In genomic region chr4:151408630-151409469, GRCh38 we compare ENCODE assay signal across 8 cellular contexts. TPM values are rescaled to one million over a fixed set of nuclear protein-coding genes. Genes with fewer than 3 reads are reported as not detected.
DNase-seq lines count a peak whose midpoint lies in the region; ATAC-seq and TF ChIP-seq lines count a peak whose summit lies in the region.

Gene FHIP1A, plus strand, starts transcription at chr4:151409176. Its CDS starts 157,084 bp downstream, at chr4:151566260.

- WGBS in trophoblast cell (ENCODE audit: extremely low coverage, insufficient coverage, insufficient read length) = no CpG with 5 or more reads among the region's 84 CpGs

- H3K79me2 ChIP-seq in trophoblast cell (ENCODE audit: control insufficient read depth, insufficient read depth, low read length, poor library complexity) = peaks cover 1% of the 10 kb centered on the region

- peaks cover 5% of the 10 kb centered on the region for H3K79me1 ChIP-seq in trophoblast cell (ENCODE audit: low read length)

- H2BK5ac ChIP-seq in trophoblast cell (ENCODE audit: low read depth, low read length, poor library complexity) = no peak within 1 kb of the TSS

- H3K4me2 ChIP-seq in trophoblast cell (ENCODE audit: low read length) = peak within 1 kb of the TSS; percentile 95

- peak within 1 kb of the TSS; percentile 64 for H2BK120ac ChIP-seq in trophoblast cell (ENCODE audit: insufficient read depth, low read length, poor library complexity)

- H3K4me3 ChIP-seq in HUES48 (ENCODE audit: low read depth, low read length) = peak within 1 kb of the TSS; percentile 95
- peak within 1 kb of the TSS; percentile 76 for H3K4me3 ChIP-seq in trophoblast cell (ENCODE audit: low read depth, low read length)
- H3K4me3 ChIP-seq in upper lobe of right lung = peak within 1 kb of the TSS; percentile 64

- peaks cover 17% of the 10 kb centered on the region for H3K4me1 ChIP-seq in HUES48 (ENCODE audit: control insufficient read depth, insufficient read depth, low read length)
- H3K4me1 ChIP-seq in trophoblast cell (ENCODE audit: control insufficient read depth in 1 of 2, insufficient read depth in 2 of 2, low read length in 2 of 2) = peaks cover 6 to 12% of the 10 kb centered on the region in 2 experiments
- H3K4me1 ChIP-seq in upper lobe of right lung = peaks cover 19% of the 10 kb centered on the region

- ATAC-seq in GM21447 (IDR thresholded peaks at IDR 0.05; ENCODE audit: unreplicated experiment) (peak; percentile 76), Right ventricle myocardium inferior (peak; percentile 81), upper lobe of right lung (peak; percentile 92)

- TF ChIP-seq CTCF in upper lobe of right lung (IDR thresholded peaks at IDR 0.05) = no peak

- DNase-seq in DMS53 (lab: John Stamatoyannopoulos, UW) (peak; percentile 93), SHP77 treated with DMSO at 0.1 percent for 48 hours (lab: John Stamatoyannopoulos, UW) (peak; percentile 31), Right ventricle myocardium inferior (ENCODE audit: missing footprints) (peak; percentile 81), trophoblast cell (peak; percentile 96), upper lobe of right lung (peak; percentile 94)
- peak; percentile 88 for DNase-seq in activated naive CD4-positive, alpha-beta T cell treated with anti-CD3 and anti-CD28 coated beads, Interleukin-2, amount 50 U/mL, for 16 hours

- peak within 1 kb of the TSS; percentile 74 for H2AFZ ChIP-seq in trophoblast cell (ENCODE audit: insufficient read depth, low read length, poor library complexity)

- H3K18ac ChIP-seq in trophoblast cell (ENCODE audit: low read length) = peak within 1 kb of the TSS; percentile 85

- H3K9me3 ChIP-seq in HUES48 (ENCODE audit: control insufficient read depth, insufficient read depth, low read length) = no peaks in the 10 kb centered on the region
- H3K9me3 ChIP-seq in trophoblast cell (ENCODE audit: insufficient read depth, low read depth, low read length) = no peaks in the 10 kb centered on the region
- H3K9me3 ChIP-seq in upper lobe of right lung = no peaks in the 10 kb centered on the region

- H3K27me3 ChIP-seq in HUES48 (ENCODE audit: control insufficient read depth, insufficient read depth, low read length) (no peaks in the 10 kb centered on the region), trophoblast cell (ENCODE audit: insufficient read depth, low read length) (no peaks in the 10 kb centered on the region), upper lobe of right lung (no peaks in the 10 kb centered on the region)

- H3K27ac ChIP-seq in HUES48 (ENCODE audit: low read depth, low read length) (peak within 1 kb of the TSS; percentile 92), trophoblast cell (ENCODE audit: low read depth, low read length) (peak within 1 kb of the TSS; percentile 28), upper lobe of right lung (peak within 1 kb of the TSS; percentile 79)

- intact Hi-C loops in Right ventricle myocardium inferior (cut with DNase I) (loop anchor here (5.0 kb wide), 1 partner anchor 123 kb away; no protein-coding TSS in a partner anchor), upper lobe of right lung (cut with DNase I) (no loop called here)

- H3K4ac ChIP-seq in trophoblast cell (ENCODE audit: low read depth, low read length) = no peak within 1 kb of the TSS

- H3K36me3 ChIP-seq in HUES48 (ENCODE audit: control insufficient read depth, insufficient read depth, low read length) (no peaks in the 10 kb centered on the region), trophoblast cell (ENCODE audit: control insufficient read depth in 1 of 2, insufficient read depth in 2 of 2, low read length in 2 of 2) (no peaks in the 10 kb centered on the region), upper lobe of right lung (no peaks in the 10 kb centered on the region)

- no peak within 1 kb of the TSS for H4K91ac ChIP-seq in trophoblast cell (ENCODE audit: low read depth, low read length)

- peak within 1 kb of the TSS; percentile 51 for H4K8ac ChIP-seq in trophoblast cell (ENCODE audit: low read depth, low read length)

- no peak within 1 kb of the TSS for H3K23ac ChIP-seq in trophoblast cell (ENCODE audit: low read length)

- no peak within 1 kb of the TSS for H2BK12ac ChIP-seq in trophoblast cell (ENCODE audit: low read length)

- H3K14ac ChIP-seq in trophoblast cell (ENCODE audit: low read length) = no peak within 1 kb of the TSS

- H2AK5ac ChIP-seq in trophoblast cell (ENCODE audit: low read length) = no peak within 1 kb of the TSS

- H3K9ac ChIP-seq in HUES48 (ENCODE audit: low read depth, low read length) (peak within 1 kb of the TSS; percentile 83), trophoblast cell (ENCODE audit: low read length) (peak within 1 kb of the TSS; percentile 53)

- no peak within 1 kb of the TSS for H4K12ac ChIP-seq in trophoblast cell (ENCODE audit: low read depth, low read length)

RNA-seq across cellular contexts. Expression of gene FHIP1A, which starts in this region (rescaled TPM):
- total RNA-seq in Right ventricle myocardium inferior = 18.5 TPM
- polyA plus RNA-seq in trophoblast cell (2013) = 4.0 and 4.7 TPM in 2 replicates
- 18.4 TPM for total RNA-seq in upper lobe of right lung

Comparison
In these comparisons a context has a peak if more than half of its experiments do, and no peak if none do; other contexts are left out.
1. Peak in every context shown above with its lines: DNase-seq, ATAC-seq, H3K4me3 ChIP-seq and H3K27ac ChIP-seq.
2. DNase-seq: peak in every context shown above with its lines; median percentile 96 in trophoblast cell; 94 in upper lobe of right lung; 93 in DMS53; 88 in activated naive CD4-positive, alpha-beta T cell treated with anti-CD3 and anti-CD28 coated beads, Interleukin-2, amount 50 U/mL, for 16 hours; 81 in Right ventricle myocardium inferior; 31 in SHP77 treated with DMSO at 0.1 percent for 48 hours.
3. H3K27ac ChIP-seq: peak in every context shown above with its lines; median percentile 92 in HUES48; 79 in upper lobe of right lung; 28 in trophoblast cell.